28 cellular contexts compared by ENCODE assay signal in the genomic region with DNA sequence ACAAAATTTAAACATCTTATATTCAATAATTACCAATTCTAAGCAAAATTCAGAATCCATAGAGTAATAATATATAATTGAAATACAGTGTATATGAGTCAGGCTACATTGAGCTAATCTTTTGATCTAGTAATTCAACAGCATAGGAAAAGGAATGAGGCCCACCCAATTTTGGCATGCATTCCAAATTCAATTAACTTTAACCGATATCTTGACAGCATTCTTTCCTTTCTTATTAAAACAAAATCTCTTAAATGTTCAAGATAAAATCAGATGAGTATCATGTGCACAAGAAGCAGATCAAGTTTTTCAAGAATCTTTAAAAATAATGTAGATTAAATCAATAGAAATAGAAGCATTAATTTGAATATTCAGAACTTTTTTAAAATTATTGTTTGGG.
"Had no signal": no experiment of that assay in that cellular context is flagged by ENCODE, and none has a peak within 500 bp of the region (broad histone marks: within the 10 kb centered on the region; RNA-seq: fewer than 3 reads in every experiment).

No MANE protein-coding gene starts in this region.

- H3K4me3 ChIP-seq: gastroesophageal sphincter, heart left ventricle, hepatocyte, lung, mucosa of descending colon, pancreas, right atrium auricular region, smooth muscle cell, suprapubic skin, transverse colon had no signal

- H3K9me3 ChIP-seq: gastroesophageal sphincter, mucosa of descending colon, neutrophil, pancreas, right atrium auricular region, transverse colon had no signal

- DNase-seq: cortex of kidney; effector memory CD8-positive, alpha-beta T cell; foreskin fibroblast; heart left ventricle; kidney; mesenchymal stem cell; mucosa of descending colon; naive B cell; pancreas; stimulated activated CD4-positive, alpha-beta T cell treated with anti-CD3 and anti-CD28 coated beads, Interleukin-12 subunit alpha, Interleukin-12 subunit beta, amount 100 ng/mL, for 4 hours; stimulated activated CD4-positive, alpha-beta T cell treated with anti-CD3 and anti-CD28 coated beads, Interleukin-1b, Interleukin-23, amount 100 ng/mL, for 48 hours; stimulated activated CD4-positive, alpha-beta T cell treated with anti-CD3 and anti-CD28 coated beads, Interleukin-4, amount 100 ng/mL, for 1 hour; stimulated activated CD8-positive, alpha-beta memory T cell treated with anti-CD3 and anti-CD28 coated beads, Interleukin-4, amount 100 ng/mL, for 48 hours; stimulated activated naive CD4-positive, alpha-beta T cell; stimulated activated naive CD8-positive, alpha-beta T cell treated with anti-CD3 and anti-CD28 coated beads, Interleukin-15, amount 100 ng/mL, for 72 hours; transverse colon had no signal

- H3K27me3 ChIP-seq: gastroesophageal sphincter, heart left ventricle, hepatocyte, neutrophil, pancreas, right atrium auricular region, suprapubic skin, transverse colon had no signal

- H3K79me2 ChIP-seq: hepatocyte had no signal

- H2AFZ ChIP-seq: hepatocyte had no signal

- H3K4me2 ChIP-seq: hepatocyte, smooth muscle cell had no signal

- FAIRE-seq: kidney, pancreas had no signal

- H3K36me3 ChIP-seq: gastroesophageal sphincter, heart left ventricle, neutrophil, pancreas, right atrium auricular region, suprapubic skin, transverse colon had no signal

- H3K4me1 ChIP-seq: gastroesophageal sphincter, pancreas, right atrium auricular region, suprapubic skin, transverse colon had no signal

- H3K27ac ChIP-seq: epithelial cell of prostate, gastroesophageal sphincter, heart left ventricle, hepatocyte, neutrophil, pancreas, right atrium auricular region, suprapubic skin, transverse colon had no signal

- ATAC-seq: effector memory CD8-positive, alpha-beta T cell; esophagus mucosa; gastroesophageal sphincter; heart left ventricle; left lobe of liver; mucosa of descending colon; natural killer cell treated with Interleukin-12 subunit alpha and Interleukin-12 subunit beta and Interleukin-15 and Interleukin-18, amount 100 ng/mL, for 72 hours; pancreas; sciatic nerve; stimulated activated naive CD8-positive, alpha-beta T cell treated with anti-CD3 and anti-CD28 coated beads, Interleukin-15, amount 100 ng/mL, for 72 hours had no signal
